Comparison of ENCODE assay signal across 14 cellular contexts in the genomic region with DNA sequence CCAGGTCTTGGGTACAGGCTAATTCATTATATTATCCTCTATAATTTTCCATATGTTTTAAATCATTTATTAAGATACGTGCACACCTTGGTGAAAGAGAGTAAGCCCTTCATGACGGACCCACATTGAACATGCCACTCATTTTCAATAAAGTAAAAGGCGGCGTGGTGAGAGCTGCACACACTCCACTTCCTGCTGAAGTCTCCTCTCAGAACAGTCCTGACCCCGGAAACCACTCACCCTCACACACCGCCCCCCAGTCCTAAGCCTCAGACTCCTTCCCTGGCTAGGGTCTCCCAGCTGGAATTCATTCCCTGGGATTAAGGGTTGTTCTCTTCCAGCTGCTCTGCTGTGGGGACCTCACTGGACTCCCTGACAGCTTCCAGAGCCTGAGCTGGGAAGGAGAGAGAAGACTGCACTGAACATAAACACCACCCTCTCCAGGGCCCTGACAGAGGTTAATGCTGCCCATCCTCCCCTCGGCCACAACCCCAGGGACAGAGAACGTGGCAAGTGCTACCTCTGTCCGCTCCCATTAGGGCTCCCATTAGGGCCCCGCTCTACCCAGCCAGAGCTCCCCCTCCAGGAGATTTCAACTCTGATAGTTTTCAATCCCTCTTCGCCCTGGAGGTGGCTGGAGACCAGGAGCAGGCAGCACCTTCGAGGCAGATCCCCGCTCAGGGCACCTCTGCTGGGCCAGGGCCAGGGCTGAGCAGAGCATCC. TPM values are rescaled to one million over a fixed set of nuclear protein-coding genes. Genes with fewer than 3 reads are reported as not detected.
"Had no signal": no experiment of that assay in that cellular context is flagged by ENCODE, and none has a peak within 500 bp of the region (broad histone marks: within the 10 kb centered on the region; RNA-seq: fewer than 3 reads in every experiment).

No MANE protein-coding gene starts in this region.

- H3K27ac Mint-ChIP-seq: activated CD4-positive, alpha-beta T cell treated with anti-CD3 and anti-CD28 coated beads, Interleukin-2, amount 10 ng/mL, durations not matched to agents 24 days and 14 days; dendritic cell treated with granulocyte-macrophage colony-stimulating factor and Interleukin-4, amounts not matched to agents 40 ng/mL and 50 ng/mL, for 4 days; T-cell had no signal

- H3K4me3 ChIP-seq: tibial artery, uterus had no signal

- H3K27me3 ChIP-seq: uterus had no signal

- H3K27ac ChIP-seq: parathyroid adenoma, tibial artery, uterus had no signal

- H3K79me2 ChIP-seq: parathyroid adenoma had no signal

- H3K4me1 ChIP-seq: parathyroid adenoma, tibial artery, uterus had no signal

- DNase-seq: activated CD4-positive, alpha-beta T cell treated with anti-CD3 and anti-CD28 coated beads, Interleukin-2, amount 10 ng/mL, durations not matched to agents 24 days and 14 days; activated T-cell treated with anti-CD3 and anti-CD28 coated beads, Interleukin-2, amount 50 U/mL, for 1 hour; amygdala; foreskin fibroblast; head of caudate nucleus; T-cell; tibial artery; uterus had no signal

- H3K36me3 ChIP-seq: tibial artery, uterus had no signal

- H3K36me3 Mint-ChIP-seq: activated naive CD4-positive, alpha-beta T cell treated with anti-CD3 and anti-CD28 coated beads, Interleukin-2, amount 50 U/mL, for 24 hours; brain; T-cell had no signal

- ATAC-seq: T-cell had no signal

- H2AFZ ChIP-seq: parathyroid adenoma had no signal

- H3K4me3 Mint-ChIP-seq: activated CD4-positive, alpha-beta T cell treated with anti-CD3 and anti-CD28 coated beads, Interleukin-2, amount 10 ng/mL, durations not matched to agents 24 days and 14 days; activated naive CD4-positive, alpha-beta T cell treated with anti-CD3 and anti-CD28 coated beads, Interleukin-2, amount 50 U/mL, for 24 hours; brain; dendritic cell treated with granulocyte-macrophage colony-stimulating factor and Interleukin-4, amounts not matched to agents 40 ng/mL and 50 ng/mL, for 4 days; T-cell had no signal

- H3K9me3 ChIP-seq: tibial artery, uterus had no signal

- H3K9me3 Mint-ChIP-seq: activated CD4-positive, alpha-beta T cell treated with anti-CD3 and anti-CD28 coated beads, Interleukin-2, amount 10 ng/mL, durations not matched to agents 24 days and 14 days; activated naive CD4-positive, alpha-beta T cell treated with anti-CD3 and anti-CD28 coated beads, Interleukin-2, amount 50 U/mL, for 24 hours; brain; dendritic cell treated with granulocyte-macrophage colony-stimulating factor and Interleukin-4, amounts not matched to agents 40 ng/mL and 50 ng/mL, for 4 days; T-cell had no signal

- H3K9ac ChIP-seq: parathyroid adenoma had no signal

- H3K4me1 Mint-ChIP-seq: activated CD4-positive, alpha-beta T cell treated with anti-CD3 and anti-CD28 coated beads, Interleukin-2, amount 10 ng/mL, durations not matched to agents 24 days and 14 days; activated naive CD4-positive, alpha-beta T cell treated with anti-CD3 and anti-CD28 coated beads, Interleukin-2, amount 50 U/mL, for 24 hours had no signal

- H3K27me3 Mint-ChIP-seq: activated CD4-positive, alpha-beta T cell treated with anti-CD3 and anti-CD28 coated beads, Interleukin-2, amount 10 ng/mL, durations not matched to agents 24 days and 14 days; activated naive CD4-positive, alpha-beta T cell treated with anti-CD3 and anti-CD28 coated beads, Interleukin-2, amount 50 U/mL, for 24 hours had no signal

RNA-seq across cellular contexts. Expression of a gene that starts 24.8 kb away (rescaled TPM):
- total RNA-seq: activated CD4-positive, alpha-beta T cell treated with anti-CD3 and anti-CD28 coated beads, Interleukin-2, amount 10 ng/mL, durations not matched to agents 24 days and 14 days; kidney epithelial cell; liver had no signal
- polyA plus RNA-seq: liver had no signal
